ENCODE assay signal across 8 cellular contexts in genomic region chr20:3786126-3786484, GRCh38. TPM values are rescaled to one million over a fixed set of nuclear protein-coding genes. Genes with fewer than 3 reads are reported as not detected.
DNase-seq lines count a peak whose midpoint lies in the region; ATAC-seq and TF ChIP-seq lines count a peak whose summit lies in the region.

No MANE protein-coding gene starts in this region.

- no peaks in the 10 kb centered on the region for H4K20me1 ChIP-seq in H9 (ENCODE audit: control insufficient read depth, insufficient read depth, insufficient read length)

- peak overlapping the region; percentile 84 to 91 for H3K4me3 Mint-ChIP-seq in H9
- H3K4me3 Mint-ChIP-seq in activated T-cell treated with anti-CD3 and anti-CD28 coated beads, Interleukin-2, amount 50 U/mL, for 72 hours = peak overlapping the region; percentile 78 to 84

- no peak overlapping the region for H2AFZ ChIP-seq in H9 (ENCODE audit: low read length)
- peak overlapping the region; percentile 41 for H2AFZ ChIP-seq in neuronal stem cell (ENCODE audit: low read length)

- H3K18ac ChIP-seq in H9 (ENCODE audit: insufficient read length, low read depth, low read length) (no peak overlapping the region), neuronal stem cell (ENCODE audit: low read length) (peak overlapping the region; percentile 98)

- peaks cover 26% of the 10 kb centered on the region for H3K27me3 Mint-ChIP-seq in H9 (ENCODE audit: low read depth)
- H3K27me3 Mint-ChIP-seq in activated T-cell treated with anti-CD3 and anti-CD28 coated beads, Interleukin-2, amount 50 U/mL, for 72 hours (ENCODE audit: low read depth) = no peaks in the 10 kb centered on the region

- WGBS in H9 (ENCODE audit: extremely low coverage, insufficient read length, low lambda C conversion rate) = no CpG with 5 or more reads among the region's 35 CpGs
- WGBS in neuronal stem cell (ENCODE audit: extremely low coverage in 2 of 2, insufficient read length in 2 of 2, insufficient replicate concordance in 1 of 2), 2 donors = no CpG with 5 or more reads among the region's 35 CpGs

- H3K4me3 ChIP-seq in fibroblast of pulmonary artery (replicated peaks; ENCODE audit: low read depth, low read length) = peak overlapping the region; percentile 69
- H3K4me3 ChIP-seq in neuronal stem cell (ENCODE audit: low read length in 2 of 2) = peak overlapping the region; percentile 44 to 88

- no peaks in the 10 kb centered on the region for H3K9me3 ChIP-seq in H9 (ENCODE audit: control insufficient read depth, low read depth, low read length)
- H3K9me3 ChIP-seq in neuronal stem cell (replicated peaks in 1 of 2; ENCODE audit: control insufficient read depth in 2 of 2, insufficient read depth in 1 of 2, low read depth in 1 of 2, low read length in 2 of 2) = no peaks in the 10 kb centered on the region

- DNase-seq in NCI-H1694 treated with DMSO at 0.1 percent for 48 hours (lab: John Stamatoyannopoulos, UW) = peak; percentile 20
- no peak for DNase-seq in NCI-H1694 (lab: John Stamatoyannopoulos, UW)
- DNase-seq in H9 = no peak
- peak; percentile 40 for DNase-seq in NCI-H1092 treated with DMSO at 0.1 percent for 48 hours (lab: John Stamatoyannopoulos, UW)
- DNase-seq in activated T-cell treated with anti-CD3 and anti-CD28 coated beads, Interleukin-2, amount 50 U/mL, for 72 hours = peak; percentile 50 to 57
- DNase-seq in fibroblast of pulmonary artery (ENCODE audit: low read depth) = peak; percentile 70
- DNase-seq in neuronal stem cell (ENCODE audit: low spot score) = no peak
- no peak for DNase-seq in occipital lobe (lab: John Stamatoyannopoulos, UW)

- H3K4ac ChIP-seq in H9 (ENCODE audit: low read depth, low read length) (no peak overlapping the region), neuronal stem cell (ENCODE audit: low read length) (peak overlapping the region; percentile 97)

- H3K56ac ChIP-seq in H9 (ENCODE audit: insufficient read length, low read depth, low read length) = no peak overlapping the region

- H3K27me3 ChIP-seq in H9 (ENCODE audit: insufficient read depth, low read length) (no peaks in the 10 kb centered on the region), neuronal stem cell (ENCODE audit: control insufficient read depth in 3 of 3, insufficient read depth in 3 of 3, low read depth in 1 of 3, low read length in 3 of 3) (peaks cover 0 to 1% (median 0%) of the 10 kb centered on the region in 3 experiments)

- no peaks in the 10 kb centered on the region for H3K9me3 Mint-ChIP-seq in H9
- no peaks in the 10 kb centered on the region for H3K9me3 Mint-ChIP-seq in activated T-cell treated with anti-CD3 and anti-CD28 coated beads, Interleukin-2, amount 50 U/mL, for 72 hours

- H2BK120ac ChIP-seq in H9 (ENCODE audit: low read depth, low read length, poor library complexity, severe bottlenecking) = no peak overlapping the region
- H2BK120ac ChIP-seq in neuronal stem cell (ENCODE audit: low read depth, low read length) = no peak overlapping the region

- peaks cover 17 to 25% of the 10 kb centered on the region in 2 experiments for H3K4me1 Mint-ChIP-seq in H9
- H3K4me1 Mint-ChIP-seq in activated T-cell treated with anti-CD3 and anti-CD28 coated beads, Interleukin-2, amount 50 U/mL, for 72 hours (ENCODE audit: low read depth) = peaks cover 61% of the 10 kb centered on the region

- H2BK12ac ChIP-seq in H9 (ENCODE audit: insufficient read length, low read depth, low read length) (no peak overlapping the region), neuronal stem cell (ENCODE audit: low read length) (peak overlapping the region; percentile 35)

- no peaks in the 10 kb centered on the region for H3K79me2 ChIP-seq in H9 (ENCODE audit: insufficient read depth, low read length)

- H3K36me3 Mint-ChIP-seq in H9 (ENCODE audit: insufficient read depth in 1 of 3, low read depth in 3 of 3) = peaks cover 5 to 12% (median 8%) of the 10 kb centered on the region in 3 experiments
- peaks cover 2% of the 10 kb centered on the region in 2 donors for H3K36me3 Mint-ChIP-seq in activated T-cell treated with anti-CD3 and anti-CD28 coated beads, Interleukin-2, amount 50 U/mL, for 72 hours (ENCODE audit: insufficient read depth in 2 of 2)

- peaks cover 8% of the 10 kb centered on the region for H3K23me2 ChIP-seq in H9 (ENCODE audit: insufficient read length, low read depth, low read length, poor library complexity, severe bottlenecking)

- peaks cover 0 to 4% of the 10 kb centered on the region in 2 donors for H3K36me3 ChIP-seq in neuronal stem cell (replicated peaks in 1 of 2; ENCODE audit: control insufficient read depth in 2 of 2, insufficient read depth in 2 of 2, low read length in 2 of 2)

- H3K14ac ChIP-seq in H9 (ENCODE audit: insufficient read depth, low read length) = peak overlapping the region; percentile 86
- peak overlapping the region; percentile 100 for H3K14ac ChIP-seq in neuronal stem cell (ENCODE audit: low read length)

- peak; percentile 34 to 46 for ATAC-seq in activated T-cell treated with anti-CD3 and anti-CD28 coated beads, Interleukin-2, amount 50 U/mL, for 72 hours (replicated peaks in 1 of 2)

- H4K5ac ChIP-seq in H9 (ENCODE audit: insufficient read length, low read depth, low read length) = no peak overlapping the region

- no peak overlapping the region for H4K91ac ChIP-seq in H9 (ENCODE audit: insufficient read length, low read depth, low read length)
- peak overlapping the region; percentile 83 for H4K91ac ChIP-seq in neuronal stem cell (ENCODE audit: low read depth, low read length, poor library complexity)

- peak overlapping the region; percentile 62 for H3K9ac ChIP-seq in H9 (ENCODE audit: extremely low read depth, insufficient read length, low read length)
- H3K9ac ChIP-seq in neuronal stem cell (ENCODE audit: low read depth, low read length, poor library complexity) = peak overlapping the region; percentile 98

- no peak overlapping the region for H3K27ac ChIP-seq in H9 (ENCODE audit: insufficient read length, low read depth, low read length)
- no peak overlapping the region for H3K27ac ChIP-seq in neuronal stem cell (replicated peaks; ENCODE audit: low read length)

- H2BK20ac ChIP-seq in H9 (ENCODE audit: low read depth, low read length, poor library complexity, severe bottlenecking) = no peak overlapping the region

- H3K23ac ChIP-seq in H9 (ENCODE audit: insufficient read length, low read depth, low read length) (no peak overlapping the region), neuronal stem cell (ENCODE audit: low read depth, low read length, poor library complexity) (peak overlapping the region; percentile 99)

- H3K79me1 ChIP-seq in H9 (ENCODE audit: insufficient read depth, low read depth, low read length, poor library complexity, severe bottlenecking) (no peaks in the 10 kb centered on the region), neuronal stem cell (ENCODE audit: low read depth, low read length) (peaks cover 11% of the 10 kb centered on the region)

- H3K4me1 ChIP-seq in H9 (ENCODE audit: insufficient read depth, low read length) (no peaks in the 10 kb centered on the region), neuronal stem cell (ENCODE audit: control insufficient read depth in 2 of 2, insufficient read depth in 1 of 2, low read depth in 1 of 2, low read length in 2 of 2) (peaks cover 0 to 15% of the 10 kb centered on the region in 2 donors)

- H3K27ac Mint-ChIP-seq in H9 = peak overlapping the region in 1 of 3 experiments; percentile 75; a peak in 1 of 7 replicates
- H3K27ac Mint-ChIP-seq in activated T-cell treated with anti-CD3 and anti-CD28 coated beads, Interleukin-2, amount 50 U/mL, for 72 hours = peak overlapping the region; percentile 43

- no peak overlapping the region for H4K8ac ChIP-seq in H9 (replicated peaks; ENCODE audit: insufficient read length, low read depth, low read length)
- no peak overlapping the region for H4K8ac ChIP-seq in neuronal stem cell (ENCODE audit: low read depth, low read length)

- H2BK15ac ChIP-seq in H9 (ENCODE audit: low read depth, low read length) = no peak overlapping the region
- peak overlapping the region; percentile 71 for H2BK15ac ChIP-seq in neuronal stem cell (ENCODE audit: low read length)

- TF ChIP-seq CTCF in H9 (conservative IDR thresholded peaks at IDR 0.05) (no peak), fibroblast of pulmonary artery (IDR thresholded peaks at IDR 0.05; ENCODE audit: low read length, missing control alignments) (no peak)

- H3T11ph ChIP-seq in H9 (ENCODE audit: low read length) = no peak overlapping the region

- H3K4me2 ChIP-seq in H9 (ENCODE audit: insufficient read depth, insufficient read length, low read length) = peak overlapping the region; percentile 77
- H3K4me2 ChIP-seq in neuronal stem cell (ENCODE audit: insufficient read depth, low read length, poor library complexity, severe bottlenecking) = peak overlapping the region; percentile 94

- H2BK5ac ChIP-seq in H9 (ENCODE audit: insufficient read length, low read length) (no peak overlapping the region), neuronal stem cell (ENCODE audit: low read length) (peak overlapping the region; percentile 89)

- no peak overlapping the region for H2AK5ac ChIP-seq in H9 (ENCODE audit: insufficient read length, low read length)
- H2AK5ac ChIP-seq in neuronal stem cell (ENCODE audit: low read depth, low read length) = peak overlapping the region; percentile 88

RNA-seq across cellular contexts. Expression of gene CENPB, which starts 0.4 kb away (rescaled TPM):
- total RNA-seq in H9 (2021) = 63.1 and 64.0 TPM in 2 replicates
- total RNA-seq in activated T-cell treated with anti-CD3 and anti-CD28 coated beads, Interleukin-2, amount 50 U/mL, for 72 hours = 10 to 100 TPM; 30.4 to 31.5 TPM
- polyA plus RNA-seq in neuronal stem cell (2013, experiment 1 of 2) = 21.7 TPM
- 21.0 TPM for polyA plus RNA-seq in neuronal stem cell (2013, experiment 2 of 2)
- 55.4 TPM for total RNA-seq in occipital lobe

RNA-seq across cellular contexts. Expression of gene SPEF1, which starts 4.9 kb away (rescaled TPM):
- total RNA-seq in H9 (2021) (0.22 and 0.24 TPM in 2 replicates), occipital lobe (0.16 TPM)
- under 1 TPM; 0.48 to 0.49 TPM for total RNA-seq in activated T-cell treated with anti-CD3 and anti-CD28 coated beads, Interleukin-2, amount 50 U/mL, for 72 hours
- polyA plus RNA-seq in neuronal stem cell (2013, experiment 1 of 2) = 0.13 TPM
- polyA plus RNA-seq in neuronal stem cell (2013, experiment 2 of 2) = 0.21 TPM

RNA-seq across cellular contexts. Expression of gene CDC25B, which starts 10.0 kb away (rescaled TPM):
- 22.9 and 24.0 TPM in 2 replicates for total RNA-seq in H9 (2021)
- 100 to 1,000 TPM; 121 to 128 TPM for total RNA-seq in activated T-cell treated with anti-CD3 and anti-CD28 coated beads, Interleukin-2, amount 50 U/mL, for 72 hours
- 31.6 TPM for polyA plus RNA-seq in neuronal stem cell (2013, experiment 1 of 2)
- 31.4 TPM for polyA plus RNA-seq in neuronal stem cell (2013, experiment 2 of 2)
- 4.5 TPM for total RNA-seq in occipital lobe

RNA-seq across cellular contexts. Expression of gene ADISSP, which starts 18.6 kb away (rescaled TPM):
- total RNA-seq in H9 (2021) (79.2 and 80.9 TPM in 2 replicates), occipital lobe (18.9 TPM)
- 10 to 100 TPM; 26.3 to 35.8 TPM for total RNA-seq in activated T-cell treated with anti-CD3 and anti-CD28 coated beads, Interleukin-2, amount 50 U/mL, for 72 hours
- polyA plus RNA-seq in neuronal stem cell (2013, experiment 1 of 2) = 57.7 TPM
- 57.2 TPM for polyA plus RNA-seq in neuronal stem cell (2013, experiment 2 of 2)

RNA-seq across cellular contexts. Expression of gene AP5S1, which starts 34.2 kb away (rescaled TPM):
- total RNA-seq in H9 (2021) (3.9 and 4.1 TPM in 2 replicates), occipital lobe (5.5 TPM)
- total RNA-seq in activated T-cell treated with anti-CD3 and anti-CD28 coated beads, Interleukin-2, amount 50 U/mL, for 72 hours = 10 to 100 TPM; 10.3 to 13.7 TPM
- 1.3 TPM for polyA plus RNA-seq in neuronal stem cell (2013, experiment 1 of 2)
- polyA plus RNA-seq in neuronal stem cell (2013, experiment 2 of 2) = 1.3 TPM

Comparison
In these comparisons a context has a peak if more than half of its experiments do, and no peak if none do; other contexts are left out.
1. DNase-seq: peak in NCI-H1694 treated with DMSO at 0.1 percent for 48 hours (single experiment), NCI-H1092 treated with DMSO at 0.1 percent for 48 hours (single experiment), activated T-cell treated with anti-CD3 and anti-CD28 coated beads, Interleukin-2, amount 50 U/mL, for 72 hours (2 of 2) and fibroblast of pulmonary artery (single experiment); none in NCI-H1694 (single experiment), H9 (single experiment), neuronal stem cell (single experiment) and occipital lobe (single experiment).